In the genomic region with DNA sequence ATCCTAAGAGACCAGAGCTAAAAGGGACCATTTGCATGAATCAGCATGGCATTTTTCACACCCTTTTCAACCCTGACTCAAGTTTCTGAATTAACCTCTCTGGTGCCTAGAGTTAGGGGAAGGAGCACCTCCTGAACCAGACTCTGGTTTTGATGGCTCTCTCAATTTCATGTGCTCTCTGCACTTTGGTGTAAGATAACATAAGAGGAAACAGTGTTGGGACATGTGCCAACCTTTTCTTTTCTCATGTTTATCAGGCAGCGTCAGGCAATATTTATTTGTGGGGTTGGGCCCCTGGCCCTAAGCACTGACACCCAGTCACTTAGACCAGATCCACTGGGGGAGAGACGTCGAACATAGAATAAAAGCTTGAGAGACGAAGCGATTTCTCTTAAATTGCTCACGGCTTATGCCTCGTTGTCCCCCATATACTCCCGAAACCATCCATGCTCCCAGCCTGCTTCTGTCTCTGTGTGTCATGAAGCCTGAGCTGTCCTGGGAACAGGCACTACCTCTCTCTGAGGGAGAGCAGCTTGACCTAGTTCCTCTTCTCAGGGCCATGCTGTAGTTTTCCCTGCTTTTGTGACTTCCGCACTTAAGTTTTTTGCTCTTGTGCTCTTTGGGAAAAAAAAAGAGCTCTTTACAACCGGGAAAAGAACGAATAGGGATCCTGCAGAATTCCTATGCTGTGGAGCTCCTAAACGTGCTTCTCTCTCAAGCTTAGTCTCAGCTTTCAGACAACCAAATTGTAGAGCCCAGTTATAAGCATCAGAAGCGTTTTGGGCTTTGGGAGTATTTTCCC, we compare ENCODE assay signal across 1 cellular context.
A peak's percentile ranks its signal among the peaks of the same experiment; 100 is the strongest.
TF ChIP-seq lines count a peak whose summit lies in the region.

No MANE protein-coding gene starts in this region.

TF ChIP-seq in K562, 482 proteins besides CTCF, POLR2A, EP300 and RAD21 (continued from another document and continues in another):
- TF ChIP-seq, protein P1, sequence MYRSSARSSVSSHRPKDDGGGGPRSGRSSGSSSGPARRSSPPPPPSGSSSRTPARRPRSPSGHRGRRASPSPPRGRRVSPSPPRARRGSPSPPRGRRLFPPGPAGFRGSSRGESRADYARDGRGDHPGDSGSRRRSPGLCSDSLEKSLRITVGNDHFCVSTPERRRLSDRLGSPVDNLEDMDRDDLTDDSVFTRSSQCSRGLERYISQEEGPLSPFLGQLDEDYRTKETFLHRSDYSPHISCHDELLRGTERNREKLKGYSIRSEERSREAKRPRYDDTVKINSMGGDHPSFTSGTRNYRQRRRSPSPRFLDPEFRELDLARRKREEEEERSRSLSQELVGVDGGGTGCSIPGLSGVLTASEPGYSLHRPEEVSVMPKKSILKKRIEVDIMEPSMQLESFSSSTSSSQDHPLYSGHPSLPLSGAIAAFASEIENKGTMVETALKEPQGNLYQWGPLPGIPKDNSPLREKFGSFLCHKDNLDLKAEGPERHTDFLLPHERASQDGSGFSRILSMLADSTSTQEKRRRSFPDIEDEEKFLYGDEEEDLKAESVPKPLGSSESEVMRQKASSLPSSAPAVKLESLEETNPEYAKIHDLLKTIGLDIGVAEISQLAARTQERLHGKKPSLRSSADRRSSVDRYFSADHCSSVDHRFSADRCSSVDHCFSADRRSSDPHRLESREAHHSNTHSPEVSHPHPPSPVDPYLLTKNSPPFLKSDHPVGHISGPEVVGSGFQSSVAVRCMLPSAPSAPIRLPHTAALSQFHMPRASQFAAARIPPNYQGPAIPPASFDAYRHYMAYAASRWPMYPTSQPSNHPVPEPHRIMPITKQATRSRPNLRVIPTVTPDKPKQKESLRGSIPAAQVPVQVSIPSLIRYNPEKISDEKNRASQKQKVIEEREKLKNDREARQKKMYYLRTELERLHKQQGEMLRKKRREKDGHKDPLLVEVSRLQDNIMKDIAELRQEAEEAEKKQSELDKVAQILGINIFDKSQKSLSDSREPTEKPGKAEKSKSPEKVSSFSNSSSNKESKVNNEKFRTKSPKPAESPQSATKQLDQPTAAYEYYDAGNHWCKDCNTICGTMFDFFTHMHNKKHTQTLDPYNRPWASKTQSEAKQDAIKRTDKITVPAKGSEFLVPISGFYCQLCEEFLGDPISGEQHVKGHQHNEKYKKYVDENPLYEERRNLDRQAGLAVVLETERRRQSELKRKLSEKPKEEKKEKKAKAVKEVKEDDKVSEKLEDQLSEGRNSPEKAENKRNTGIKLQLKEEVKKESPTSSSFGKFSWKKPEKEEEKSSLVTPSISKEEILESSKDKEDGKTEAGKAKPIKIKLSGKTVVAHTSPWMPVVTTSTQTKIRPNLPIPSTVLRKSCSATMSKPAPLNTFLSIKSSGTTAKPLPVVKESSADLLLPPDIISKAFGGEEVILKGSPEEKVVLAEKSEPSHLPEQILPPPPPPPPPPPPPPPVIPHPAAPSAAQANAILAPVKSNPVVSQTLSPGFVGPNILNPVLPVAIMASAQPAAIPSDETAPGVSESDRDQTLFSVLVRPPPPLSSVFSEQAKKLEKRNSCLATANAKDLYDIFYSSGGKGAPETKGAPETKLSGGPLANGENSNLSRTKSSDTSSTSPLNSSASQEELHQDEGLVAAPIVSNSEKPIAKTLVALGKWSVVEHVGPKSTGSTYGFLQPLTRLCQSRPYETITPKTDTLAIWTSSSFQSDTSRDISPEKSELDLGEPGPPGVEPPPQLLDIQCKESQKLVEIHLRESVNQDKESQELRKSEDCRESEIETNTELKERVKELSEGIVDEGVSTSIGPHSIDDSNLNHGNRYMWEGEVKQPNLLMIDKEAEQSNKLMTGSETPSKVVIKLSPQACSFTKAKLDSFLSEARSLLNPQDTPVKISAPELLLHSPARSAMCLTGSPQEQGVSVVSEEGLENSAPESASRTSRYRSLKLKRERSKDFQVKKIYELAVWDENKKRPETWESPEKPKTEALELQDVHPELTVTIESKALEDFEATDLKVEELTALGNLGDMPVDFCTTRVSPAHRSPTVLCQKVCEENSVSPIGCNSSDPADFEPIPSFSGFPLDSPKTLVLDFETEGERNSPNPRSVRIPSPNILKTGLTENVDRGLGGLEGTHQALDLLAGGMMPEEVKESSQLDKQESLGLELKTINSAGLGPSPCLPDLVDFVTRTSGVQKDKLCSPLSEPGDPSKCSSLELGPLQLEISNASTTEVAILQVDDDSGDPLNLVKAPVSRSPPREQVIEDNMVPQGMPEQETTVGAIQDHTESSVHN (IDR thresholded peaks at IDR 0.05; ENCODE audit: borderline replicate concordance in 1 of 2, low read depth in 1 of 2): no peak
- TF ChIP-seq LARP7 (IDR thresholded peaks at IDR 0.05) (no peak), PML (IDR thresholded peaks at IDR 0.05; ENCODE audit: low read length) (0 out of 2 replicates have a peak, but pooled peaks have one; percentile 44), HDGF (IDR thresholded peaks at IDR 0.05) (no peak), NFE2L1 (tag; IDR thresholded peaks at IDR 0.05; ENCODE audit: borderline replicate concordance, low read depth) (no peak), ZNF124 (CRISPR knock-in tag; IDR thresholded peaks at IDR 0.05) (no peak), RB1 (IDR thresholded peaks at IDR 0.05; ENCODE audit: low read depth) (no peak; the same call in 1 of the 2 replicates), ZNF444 (CRISPR knock-in tag; IDR thresholded peaks at IDR 0.05) (no peak), RBM14 (IDR thresholded peaks at IDR 0.05; ENCODE audit: borderline replicate concordance, insufficient read depth, low read depth, low read length) (no peak), HOXB6 (CRISPR knock-in tag; IDR thresholded peaks at IDR 0.05; ENCODE audit: borderline replicate concordance) (no peak), PURB (CRISPR knock-in tag; IDR thresholded peaks at IDR 0.05; ENCODE audit: low read depth) (no peak), ZNF324 (CRISPR knock-in tag; IDR thresholded peaks at IDR 0.05) (no peak), SP2 (IDR thresholded peaks at IDR 0.05; ENCODE audit: extremely low read depth, low read depth, low read length, poor library complexity, severe bottlenecking) (no peak), U2AF1 (optimal IDR thresholded peaks at IDR 0.05; ENCODE audit: low read depth, low read length) (no peak)
- TF ChIP-seq, protein P2, sequence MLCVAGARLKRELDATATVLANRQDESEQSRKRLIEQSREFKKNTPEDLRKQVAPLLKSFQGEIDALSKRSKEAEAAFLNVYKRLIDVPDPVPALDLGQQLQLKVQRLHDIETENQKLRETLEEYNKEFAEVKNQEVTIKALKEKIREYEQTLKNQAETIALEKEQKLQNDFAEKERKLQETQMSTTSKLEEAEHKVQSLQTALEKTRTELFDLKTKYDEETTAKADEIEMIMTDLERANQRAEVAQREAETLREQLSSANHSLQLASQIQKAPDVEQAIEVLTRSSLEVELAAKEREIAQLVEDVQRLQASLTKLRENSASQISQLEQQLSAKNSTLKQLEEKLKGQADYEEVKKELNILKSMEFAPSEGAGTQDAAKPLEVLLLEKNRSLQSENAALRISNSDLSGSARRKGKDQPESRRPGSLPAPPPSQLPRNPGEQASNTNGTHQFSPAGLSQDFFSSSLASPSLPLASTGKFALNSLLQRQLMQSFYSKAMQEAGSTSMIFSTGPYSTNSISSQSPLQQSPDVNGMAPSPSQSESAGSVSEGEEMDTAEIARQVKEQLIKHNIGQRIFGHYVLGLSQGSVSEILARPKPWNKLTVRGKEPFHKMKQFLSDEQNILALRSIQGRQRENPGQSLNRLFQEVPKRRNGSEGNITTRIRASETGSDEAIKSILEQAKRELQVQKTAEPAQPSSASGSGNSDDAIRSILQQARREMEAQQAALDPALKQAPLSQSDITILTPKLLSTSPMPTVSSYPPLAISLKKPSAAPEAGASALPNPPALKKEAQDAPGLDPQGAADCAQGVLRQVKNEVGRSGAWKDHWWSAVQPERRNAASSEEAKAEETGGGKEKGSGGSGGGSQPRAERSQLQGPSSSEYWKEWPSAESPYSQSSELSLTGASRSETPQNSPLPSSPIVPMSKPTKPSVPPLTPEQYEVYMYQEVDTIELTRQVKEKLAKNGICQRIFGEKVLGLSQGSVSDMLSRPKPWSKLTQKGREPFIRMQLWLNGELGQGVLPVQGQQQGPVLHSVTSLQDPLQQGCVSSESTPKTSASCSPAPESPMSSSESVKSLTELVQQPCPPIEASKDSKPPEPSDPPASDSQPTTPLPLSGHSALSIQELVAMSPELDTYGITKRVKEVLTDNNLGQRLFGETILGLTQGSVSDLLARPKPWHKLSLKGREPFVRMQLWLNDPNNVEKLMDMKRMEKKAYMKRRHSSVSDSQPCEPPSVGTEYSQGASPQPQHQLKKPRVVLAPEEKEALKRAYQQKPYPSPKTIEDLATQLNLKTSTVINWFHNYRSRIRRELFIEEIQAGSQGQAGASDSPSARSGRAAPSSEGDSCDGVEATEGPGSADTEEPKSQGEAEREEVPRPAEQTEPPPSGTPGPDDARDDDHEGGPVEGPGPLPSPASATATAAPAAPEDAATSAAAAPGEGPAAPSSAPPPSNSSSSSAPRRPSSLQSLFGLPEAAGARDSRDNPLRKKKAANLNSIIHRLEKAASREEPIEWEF (CRISPR knock-in tag; IDR thresholded peaks at IDR 0.05): no peak
- TF ChIP-seq, protein P3, sequence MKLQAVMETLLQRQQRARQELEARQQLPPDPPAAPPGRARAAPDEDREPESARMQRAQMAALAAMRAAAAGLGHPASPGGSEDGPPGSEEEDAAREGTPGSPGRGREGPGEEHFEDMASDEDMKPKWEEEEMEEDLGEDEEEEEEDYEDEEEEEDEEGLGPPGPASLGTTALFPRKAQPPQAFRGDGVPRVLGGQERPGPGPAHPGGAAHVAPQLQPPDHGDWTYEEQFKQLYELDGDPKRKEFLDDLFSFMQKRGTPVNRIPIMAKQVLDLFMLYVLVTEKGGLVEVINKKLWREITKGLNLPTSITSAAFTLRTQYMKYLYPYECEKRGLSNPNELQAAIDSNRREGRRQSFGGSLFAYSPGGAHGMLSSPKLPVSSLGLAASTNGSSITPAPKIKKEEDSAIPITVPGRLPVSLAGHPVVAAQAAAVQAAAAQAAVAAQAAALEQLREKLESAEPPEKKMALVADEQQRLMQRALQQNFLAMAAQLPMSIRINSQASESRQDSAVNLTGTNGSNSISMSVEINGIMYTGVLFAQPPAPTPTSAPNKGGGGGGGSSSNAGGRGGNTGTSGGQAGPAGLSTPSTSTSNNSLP (IDR thresholded peaks at IDR 0.05; ENCODE audit: borderline replicate concordance, low read depth, low read length): peak; percentile 6; the same call in 1 of the 2 replicates
- TF ChIP-seq, protein P4, sequence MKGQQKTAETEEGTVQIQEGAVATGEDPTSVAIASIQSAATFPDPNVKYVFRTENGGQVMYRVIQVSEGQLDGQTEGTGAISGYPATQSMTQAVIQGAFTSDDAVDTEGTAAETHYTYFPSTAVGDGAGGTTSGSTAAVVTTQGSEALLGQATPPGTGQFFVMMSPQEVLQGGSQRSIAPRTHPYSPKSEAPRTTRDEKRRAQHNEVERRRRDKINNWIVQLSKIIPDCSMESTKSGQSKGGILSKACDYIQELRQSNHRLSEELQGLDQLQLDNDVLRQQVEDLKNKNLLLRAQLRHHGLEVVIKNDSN (CRISPR knock-in tag; IDR thresholded peaks at IDR 0.05): no peak
- TF ChIP-seq, protein P5, sequence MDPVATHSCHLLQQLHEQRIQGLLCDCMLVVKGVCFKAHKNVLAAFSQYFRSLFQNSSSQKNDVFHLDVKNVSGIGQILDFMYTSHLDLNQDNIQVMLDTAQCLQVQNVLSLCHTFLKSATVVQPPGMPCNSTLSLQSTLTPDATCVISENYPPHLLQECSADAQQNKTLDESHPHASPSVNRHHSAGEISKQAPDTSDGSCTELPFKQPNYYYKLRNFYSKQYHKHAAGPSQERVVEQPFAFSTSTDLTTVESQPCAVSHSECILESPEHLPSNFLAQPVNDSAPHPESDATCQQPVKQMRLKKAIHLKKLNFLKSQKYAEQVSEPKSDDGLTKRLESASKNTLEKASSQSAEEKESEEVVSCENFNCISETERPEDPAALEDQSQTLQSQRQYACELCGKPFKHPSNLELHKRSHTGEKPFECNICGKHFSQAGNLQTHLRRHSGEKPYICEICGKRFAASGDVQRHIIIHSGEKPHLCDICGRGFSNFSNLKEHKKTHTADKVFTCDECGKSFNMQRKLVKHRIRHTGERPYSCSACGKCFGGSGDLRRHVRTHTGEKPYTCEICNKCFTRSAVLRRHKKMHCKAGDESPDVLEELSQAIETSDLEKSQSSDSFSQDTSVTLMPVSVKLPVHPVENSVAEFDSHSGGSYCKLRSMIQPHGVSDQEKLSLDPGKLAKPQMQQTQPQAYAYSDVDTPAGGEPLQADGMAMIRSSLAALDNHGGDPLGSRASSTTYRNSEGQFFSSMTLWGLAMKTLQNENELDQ (CRISPR knock-in tag; IDR thresholded peaks at IDR 0.05; ENCODE audit: borderline replicate concordance): no peak
- TF ChIP-seq, protein P6, sequence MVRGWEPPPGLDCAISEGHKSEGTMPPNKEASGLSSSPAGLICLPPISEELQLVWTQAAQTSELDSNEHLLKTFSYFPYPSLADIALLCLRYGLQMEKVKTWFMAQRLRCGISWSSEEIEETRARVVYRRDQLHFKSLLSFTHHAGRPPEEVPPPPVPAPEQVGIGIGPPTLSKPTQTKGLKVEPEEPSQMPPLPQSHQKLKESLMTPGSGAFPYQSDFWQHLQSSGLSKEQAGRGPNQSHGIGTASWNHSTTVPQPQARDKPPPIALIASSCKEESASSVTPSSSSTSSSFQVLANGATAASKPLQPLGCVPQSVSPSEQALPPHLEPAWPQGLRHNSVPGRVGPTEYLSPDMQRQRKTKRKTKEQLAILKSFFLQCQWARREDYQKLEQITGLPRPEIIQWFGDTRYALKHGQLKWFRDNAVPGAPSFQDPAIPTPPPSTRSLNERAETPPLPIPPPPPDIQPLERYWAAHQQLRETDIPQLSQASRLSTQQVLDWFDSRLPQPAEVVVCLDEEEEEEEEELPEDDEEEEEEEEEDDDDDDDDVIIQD (CRISPR knock-in tag; IDR thresholded peaks at IDR 0.05): no peak
- TF ChIP-seq, protein P7, sequence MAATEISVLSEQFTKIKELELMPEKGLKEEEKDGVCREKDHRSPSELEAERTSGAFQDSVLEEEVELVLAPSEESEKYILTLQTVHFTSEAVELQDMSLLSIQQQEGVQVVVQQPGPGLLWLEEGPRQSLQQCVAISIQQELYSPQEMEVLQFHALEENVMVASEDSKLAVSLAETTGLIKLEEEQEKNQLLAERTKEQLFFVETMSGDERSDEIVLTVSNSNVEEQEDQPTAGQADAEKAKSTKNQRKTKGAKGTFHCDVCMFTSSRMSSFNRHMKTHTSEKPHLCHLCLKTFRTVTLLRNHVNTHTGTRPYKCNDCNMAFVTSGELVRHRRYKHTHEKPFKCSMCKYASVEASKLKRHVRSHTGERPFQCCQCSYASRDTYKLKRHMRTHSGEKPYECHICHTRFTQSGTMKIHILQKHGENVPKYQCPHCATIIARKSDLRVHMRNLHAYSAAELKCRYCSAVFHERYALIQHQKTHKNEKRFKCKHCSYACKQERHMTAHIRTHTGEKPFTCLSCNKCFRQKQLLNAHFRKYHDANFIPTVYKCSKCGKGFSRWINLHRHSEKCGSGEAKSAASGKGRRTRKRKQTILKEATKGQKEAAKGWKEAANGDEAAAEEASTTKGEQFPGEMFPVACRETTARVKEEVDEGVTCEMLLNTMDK (IDR thresholded peaks at IDR 0.05; ENCODE audit: borderline replicate concordance, insufficient read depth, low read depth, low read length, poor library complexity, severe bottlenecking): no peak
